Comparison of ENCODE assay signal across 8 cellular contexts in genomic region chr15:65377105-65377975, GRCh38. TPM values are rescaled to one million over a fixed set of nuclear protein-coding genes. Genes with fewer than 3 reads are reported as not detected.
DNase-seq lines count a peak whose midpoint lies in the region; ATAC-seq and TF ChIP-seq lines count a peak whose summit lies in the region.

No MANE protein-coding gene starts in this region.

- H3K9me3 Mint-ChIP-seq in naive thymus-derived CD8-positive, alpha-beta T cell: no peaks in the 10 kb centered on the region

- H3K4me2 ChIP-seq in fibroblast of lung (ENCODE audit: extremely low read depth, insufficient read depth, low read length): peak overlapping the region; percentile 79

- H3K27ac Mint-ChIP-seq in naive thymus-derived CD8-positive, alpha-beta T cell: no peak overlapping the region

- DNase-seq in NCI-H146 (lab: John Stamatoyannopoulos, UW) (peak; percentile 38), NCI-H146 treated with DMSO at 0.1 percent for 48 hours (lab: John Stamatoyannopoulos, UW; ENCODE audit: unreplicated experiment) (no peak), fibroblast of lung (ENCODE audit: low read depth in 2 of 2) (peak; percentile 21 to 48), HCEC 1CT (no peak)
- no peak for DNase-seq in naive thymus-derived CD8-positive, alpha-beta T cell

- H4K20me1 ChIP-seq in fibroblast of lung (ENCODE audit: control insufficient read depth, extremely low read depth, insufficient read depth, low read length): no peaks in the 10 kb centered on the region

- H3K4me1 ChIP-seq in fibroblast of lung (ENCODE audit: control insufficient read depth, extremely low read depth, insufficient read depth, low read length): no peaks in the 10 kb centered on the region

- peaks cover 8 to 19% (median 16%) of the 10 kb centered on the region in 4 donors for H3K4me1 Mint-ChIP-seq in naive thymus-derived CD8-positive, alpha-beta T cell

- peak overlapping the region; percentile 16 for H2AFZ ChIP-seq in fibroblast of lung (ENCODE audit: low read length)

- no peaks in the 10 kb centered on the region for H3K79me2 ChIP-seq in fibroblast of lung (ENCODE audit: control insufficient read depth, insufficient read depth, low read length)

- H3K36me3 Mint-ChIP-seq in naive thymus-derived CD8-positive, alpha-beta T cell: peaks cover 0 to 7% (median 0%) of the 10 kb centered on the region in 3 donors

- POLR2A ChIA-PET in naive thymus-derived CD8-positive, alpha-beta T cell (lab: Charles Lee): interaction anchor here (0.6 kb wide), 1 partner anchor 57 kb away, joined by 5 read pairs; no protein-coding TSS in a partner anchor

- H3K9me3 ChIP-seq in fibroblast of lung (ENCODE audit: control insufficient read depth, insufficient read depth, low read depth, low read length): no peaks in the 10 kb centered on the region

- peaks cover 37% of the 10 kb centered on the region for H3K27me3 ChIP-seq in fibroblast of lung (ENCODE audit: control insufficient read depth, insufficient read depth, low read length)

- peak overlapping the region; percentile 70 to 86 (median 77) for H3K4me3 Mint-ChIP-seq in naive thymus-derived CD8-positive, alpha-beta T cell

- H3K27me3 Mint-ChIP-seq in naive thymus-derived CD8-positive, alpha-beta T cell: peaks cover 35 to 75% (median 54%) of the 10 kb centered on the region in 5 donors

- H3K27ac ChIP-seq in fibroblast of lung (ENCODE audit: insufficient read depth, low read length): no peak overlapping the region

- TF ChIP-seq CTCF in fibroblast of lung (conservative IDR thresholded peaks at IDR 0.05 in 1 of 2, IDR thresholded peaks at IDR 0.05 in 1 of 2; ENCODE audit: low read depth in 1 of 2, low read length in 2 of 2): no peak

- H3K9ac ChIP-seq in fibroblast of lung (ENCODE audit: insufficient read depth, low read length): no peak overlapping the region

- ATAC-seq in SK-N-SH treated with all-trans-retinoic acid at 6 μM for 48 hours (peak; percentile 67), GM21825 (IDR thresholded peaks at IDR 0.05; ENCODE audit: unreplicated experiment) (no peak), HG03108 (IDR thresholded peaks at IDR 0.05; ENCODE audit: unreplicated experiment) (no peak)
- peak; percentile 45 to 66 for ATAC-seq in naive thymus-derived CD8-positive, alpha-beta T cell

- H3K4me3 ChIP-seq in fibroblast of lung (replicated peaks in 1 of 4; ENCODE audit: control extremely low read depth in 1 of 4, insufficient read depth in 1 of 4, low read depth in 3 of 4, low read length in 4 of 4): peak overlapping the region in 3 of 4 experiments; percentile 8 to 52 (median 43)

- H3K36me3 ChIP-seq in fibroblast of lung (ENCODE audit: control insufficient read depth, insufficient read depth, low read length): no peaks in the 10 kb centered on the region

TF ChIP-seq in SK-N-SH treated with all-trans-retinoic acid at 6 μM for 48 hours, 23 proteins besides CTCF, POLR2A, EP300 and RAD21:
- TF ChIP-seq ARNTL (CRISPR knock-in tag; IDR thresholded peaks at IDR 0.05; ENCODE audit: borderline replicate concordance, low read depth) (no peak), GLIS3 (CRISPR knock-in tag; IDR thresholded peaks at IDR 0.05) (no peak), OSR1 (CRISPR knock-in tag; IDR thresholded peaks at IDR 0.05) (no peak), ESRRG (CRISPR knock-in tag; IDR thresholded peaks at IDR 0.05) (no peak)

RNA-seq across cellular contexts. Expression of gene IGDCC3, which starts 0.5 kb away (rescaled TPM):
- total RNA-seq in fibroblast of lung: not detected in 2 replicates
- polyA plus RNA-seq in fibroblast of lung: 0.15 TPM in 1 of 2 replicates, not detected in the other
- polyA plus RNA-seq in fibroblast of lung (2012): 0.19 TPM in 1 of 2 replicates, not detected in the other
- polyA minus RNA-seq in fibroblast of lung (ENCODE audit: low replicate concordance): not detected in 2 replicates
- total RNA-seq in naive thymus-derived CD8-positive, alpha-beta T cell: not detected
- not detected for polyA plus RNA-seq in naive thymus-derived CD8-positive, alpha-beta T cell

RNA-seq across cellular contexts. Expression of gene IGDCC4, which starts 45.4 kb away (rescaled TPM):
- total RNA-seq in fibroblast of lung: 2.8 and 5.6 TPM in 2 replicates
- 0.93 and 0.94 TPM in 2 replicates for polyA plus RNA-seq in fibroblast of lung
- 0.69 and 0.78 TPM in 2 replicates for polyA plus RNA-seq in fibroblast of lung (2012)
- 0.74 and 2.5 TPM in 2 replicates for polyA minus RNA-seq in fibroblast of lung (ENCODE audit: low replicate concordance)
- total RNA-seq in naive thymus-derived CD8-positive, alpha-beta T cell: under 1 TPM; 0.08 to 0.14 TPM
- polyA plus RNA-seq in naive thymus-derived CD8-positive, alpha-beta T cell: under 1 TPM in 1 of 3 donors, not detected in 2; 0.12 TPM

Comparison
In these comparisons a context has a peak if more than half of its experiments do, and no peak if none do; other contexts are left out.
1. DNase-seq: peak in NCI-H146 (single experiment) and fibroblast of lung (2 of 2); none in NCI-H146 treated with DMSO at 0.1 percent for 48 hours (single experiment), naive thymus-derived CD8-positive, alpha-beta T cell (0 of 10) and HCEC 1CT (single experiment).
2. ATAC-seq: peak in SK-N-SH treated with all-trans-retinoic acid at 6 μM for 48 hours (single experiment) and naive thymus-derived CD8-positive, alpha-beta T cell (2 of 2); none in GM21825 (single experiment) and HG03108 (single experiment).